In the genomic region with DNA sequence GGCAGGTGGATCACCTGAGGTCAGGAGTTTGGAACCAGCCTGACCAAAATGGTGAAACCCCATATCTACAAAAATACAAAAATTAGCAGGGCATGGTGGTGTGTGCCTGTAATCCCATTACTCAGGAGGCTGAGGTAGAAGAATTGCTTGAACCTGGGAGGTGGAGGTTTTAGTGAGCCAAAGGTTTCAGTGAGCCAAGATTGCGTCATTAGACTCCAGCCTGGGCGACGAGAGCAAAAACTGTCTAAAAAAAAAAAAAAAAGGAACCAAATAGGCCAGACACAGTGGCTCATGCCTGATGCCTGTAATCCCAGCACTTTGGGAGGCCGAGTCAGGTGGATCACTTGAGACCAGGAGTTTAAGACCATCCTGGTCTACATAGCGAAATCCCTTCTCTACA, we compare ENCODE assay signal across 11 cellular contexts. TPM values are rescaled to one million over a fixed set of nuclear protein-coding genes. Genes with fewer than 3 reads are reported as not detected.
"Had no signal": no experiment of that assay in that cellular context is flagged by ENCODE, and none has a peak within 500 bp of the region (broad histone marks: within the 10 kb centered on the region; RNA-seq: fewer than 3 reads in every experiment).

No MANE protein-coding gene starts in this region.

RNA-seq across cellular contexts. Expression of a gene that starts 12.8 kb away (rescaled TPM):
- total RNA-seq: left ventricle myocardium inferior, mesothelial cell of epicardium, mononuclear cell, natural killer cell, osteocyte, posterior vena cava, psoas muscle, skeletal muscle tissue, smooth muscle cell, vagina had no signal
- polyA plus RNA-seq: immature natural killer cell, smooth muscle cell had no signal
